22 cellular contexts compared by ENCODE assay signal in genomic region chr16:16139806-16140205, GRCh38.
DNase-seq lines count a peak whose midpoint lies in the region; ATAC-seq, FAIRE-seq and TF ChIP-seq lines count a peak whose summit lies in the region.
"Had no signal": no experiment of that assay in that cellular context is flagged by ENCODE, and none has a peak within 500 bp of the region (broad histone marks: within the 10 kb centered on the region; RNA-seq: fewer than 3 reads in every experiment).

No MANE protein-coding gene starts in this region.

- H3K36me3 Mint-ChIP-seq in activated T-cell treated with anti-CD3 and anti-CD28 coated beads, Interleukin-2, amount 50 U/mL, for 24 hours (ENCODE audit: low read depth), result peaks cover 91% of the 10 kb centered on the region
- H3K36me3 Mint-ChIP-seq in progenitor cell of endocrine pancreas (ENCODE audit: insufficient read depth), result peaks cover 19% of the 10 kb centered on the region

- BruUV-seq in HepG2 (replicated peaks; lab: Mats Ljungman, UMichigan) (no TSS peak), K562 (replicated peaks; lab: Mats Ljungman, UMichigan) (no TSS peak)

- TF ChIP-seq EP300 in HepG2 (IDR thresholded peaks at IDR 0.05; ENCODE audit: low read depth in 2 of 2, low read length in 2 of 2) (no peak), HepG2 (CRISPR knock-in tag; IDR thresholded peaks at IDR 0.05; ENCODE audit: borderline replicate concordance) (no peak), K562 (IDR thresholded peaks at IDR 0.05; ENCODE audit: low read length) (no peak)

- in situ Hi-C loops in HepG2 (cut with HindIII; ENCODE audit: extremely low pct_ligation_motif_present, low pct_unique_long_range_greater_than_20kb), result no loop called here
- in situ Hi-C loops in K562 (cut with MboI), result no loop called here

- H3K4me1 ChIP-seq in HepG2 (ENCODE audit: insufficient read depth, low read length) (no peaks in the 10 kb centered on the region), right lobe of liver (no peaks in the 10 kb centered on the region), K562 (replicated peaks in 1 of 2; ENCODE audit: control insufficient read depth in 2 of 2, insufficient read depth in 2 of 2, low read length in 2 of 2) (no peaks in the 10 kb centered on the region), colonic mucosa (no peaks in the 10 kb centered on the region)

- no peak overlapping the region for H2AFZ ChIP-seq in HepG2 (ENCODE audit: low read length)
- H2AFZ ChIP-seq in K562 (ENCODE audit: low read depth, low read length), result no peak overlapping the region
- H2AFZ ChIP-seq: GM23338 had no signal

- H3K4me2 ChIP-seq in HepG2 (ENCODE audit: low read depth, low read length) (no peak overlapping the region), K562 (ENCODE audit: insufficient read depth, low read length) (no peak overlapping the region)
- H3K4me2 ChIP-seq: GM23338 had no signal

- CTCF ChIA-PET in HepG2 (lab: Yijun Ruan, JAX; ENCODE audit: low intra/inter-chr PET ratio, low total read pairs), result no interaction called here
- CTCF ChIA-PET in K562 (lab: Yijun Ruan, JAX; ENCODE audit: low intra/inter-chr PET ratio), result no interaction called here

- peak overlapping the region; percentile 30 for H3K27ac Mint-ChIP-seq in activated T-cell treated with anti-CD3 and anti-CD28 coated beads, Interleukin-2, amount 50 U/mL, for 24 hours
- peak overlapping the region; percentile 31 for H3K27ac Mint-ChIP-seq in progenitor cell of endocrine pancreas
- H3K27ac Mint-ChIP-seq: B cell; CD8-positive, alpha-beta T cell; GM23338 had no signal

- no peak for TF ChIP-seq CTCF in HepG2 (CRISPR knock-in tag; IDR thresholded peaks at IDR 0.05)
- no peak for TF ChIP-seq CTCF in right lobe of liver (IDR thresholded peaks at IDR 0.05)
- no peak for TF ChIP-seq CTCF in K562 (IDR thresholded peaks at IDR 0.05 in 2 of 3, conservative IDR thresholded peaks at IDR 0.05 in 1 of 3; ENCODE audit: insufficient read depth in 2 of 3, low read depth in 1 of 3, low read length in 3 of 3)
- TF ChIP-seq CTCF in progenitor cell of endocrine pancreas (IDR thresholded peaks at IDR 0.05; ENCODE audit: unreplicated experiment), result no peak
- no peak for TF ChIP-seq CTCF in colonic mucosa (IDR thresholded peaks at IDR 0.05)

- no peak for TF ChIP-seq RAD21 in HepG2 (CRISPR knock-in tag; IDR thresholded peaks at IDR 0.05)
- no peak for TF ChIP-seq RAD21 in K562 (CRISPR knock-in tag; conservative IDR thresholded peaks at IDR 0.05 in 1 of 2, IDR thresholded peaks at IDR 0.05 in 1 of 2)

- DNase-seq in activated T-cell treated with anti-CD3 and anti-CD28 coated beads, Interleukin-2, amount 50 U/mL, for 24 hours, result no peak
- no peak for DNase-seq in activated T-cell treated with anti-CD3 and anti-CD28 coated beads for 4 hours
- no peak for DNase-seq in HepG2 (ENCODE audit: low spot score)
- no peak for DNase-seq in right lobe of liver
- DNase-seq in K562 (ENCODE audit: extremely low read depth in 1 of 4, low spot score in 3 of 4), result no peak
- DNase-seq in progenitor cell of endocrine pancreas (ENCODE audit: low spot score, unreplicated experiment), result no peak
- no peak for DNase-seq in colonic mucosa
- DNase-seq: CD4-positive, CD25-positive, alpha-beta regulatory T cell; CD8-positive, alpha-beta T cell; DMS53; DND-41; H9 had no signal

- TF ChIP-seq POLR2A in HepG2 (IDR thresholded peaks at IDR 0.05; ENCODE audit: insufficient read depth in 1 of 2, low read depth in 2 of 2, low read length in 2 of 2) (no peak), right lobe of liver (IDR thresholded peaks at IDR 0.05) (no peak), K562 (conservative IDR thresholded peaks at IDR 0.05) (no peak)

- H4K20me1 ChIP-seq in HepG2 (ENCODE audit: insufficient read depth, low read length) (peaks cover 3% of the 10 kb centered on the region; the same call in 1 of the 2 replicates), K562 (replicated peaks; ENCODE audit: control insufficient read depth, insufficient read depth, low read length) (no peaks in the 10 kb centered on the region)

- no peaks in the 10 kb centered on the region for H3K9me1 ChIP-seq in K562 (ENCODE audit: control insufficient read depth, insufficient read depth, low read length)

- no peaks in the 10 kb centered on the region for H3K4me1 Mint-ChIP-seq in activated T-cell treated with anti-CD3 and anti-CD28 coated beads, Interleukin-2, amount 50 U/mL, for 24 hours (ENCODE audit: low read depth)
- no peaks in the 10 kb centered on the region for H3K4me1 Mint-ChIP-seq in progenitor cell of endocrine pancreas (ENCODE audit: low read depth)
- H3K4me1 Mint-ChIP-seq: CD4-positive, CD25-positive, alpha-beta regulatory T cell had no signal

- H3K27me3 ChIP-seq in HepG2 (ENCODE audit: control insufficient read depth in 1 of 2, insufficient read depth in 2 of 2, low read length in 2 of 2), result no peaks in the 10 kb centered on the region
- H3K27me3 ChIP-seq in right lobe of liver, result no peaks in the 10 kb centered on the region
- no peaks in the 10 kb centered on the region for H3K27me3 ChIP-seq in K562 (ENCODE audit: control insufficient read depth in 2 of 2, insufficient read depth in 2 of 2, low read length in 2 of 2)
- H3K27me3 ChIP-seq in colonic mucosa, result no peaks in the 10 kb centered on the region
- H3K27me3 ChIP-seq: BLaER1 had no signal

- H3K79me2 ChIP-seq in HepG2 (ENCODE audit: insufficient read depth, low read length) (no peaks in the 10 kb centered on the region), K562 (ENCODE audit: control insufficient read depth, insufficient read depth, low read length) (no peaks in the 10 kb centered on the region)

- H3K36me3 ChIP-seq in HepG2 (replicated peaks in 1 of 2; ENCODE audit: control insufficient read depth in 1 of 2, insufficient read depth in 2 of 2, low read length in 2 of 2), result peaks cover 40 to 71% of the 10 kb centered on the region in 2 experiments
- H3K36me3 ChIP-seq in right lobe of liver, result peaks cover 0 to 3% (median 1%) of the 10 kb centered on the region in 4 donors
- H3K36me3 ChIP-seq in K562 (ENCODE audit: control insufficient read depth, insufficient read depth, low read length), result peaks cover 84% of the 10 kb centered on the region; the same call in 2 of the 3 replicates
- H3K36me3 ChIP-seq in colonic mucosa, result peaks cover 6% of the 10 kb centered on the region

- H3K4me3 Mint-ChIP-seq in activated T-cell treated with anti-CD3 and anti-CD28 coated beads, Interleukin-2, amount 50 U/mL, for 24 hours, result no peak overlapping the region
- no peak overlapping the region for H3K4me3 Mint-ChIP-seq in progenitor cell of endocrine pancreas (ENCODE audit: low read depth)
- H3K4me3 Mint-ChIP-seq: B cell; CD4-positive, CD25-positive, alpha-beta regulatory T cell; CD8-positive, alpha-beta T cell; GM23338; H9 had no signal

- H3K4me3 ChIP-seq in HepG2 (replicated peaks in 1 of 3; ENCODE audit: insufficient read depth in 1 of 3, low read depth in 2 of 3, low read length in 3 of 3), result no peak overlapping the region
- no peak overlapping the region for H3K4me3 ChIP-seq in right lobe of liver
- no peak overlapping the region for H3K4me3 ChIP-seq in K562
- no peak overlapping the region for H3K4me3 ChIP-seq in colonic mucosa
- H3K4me3 ChIP-seq: BLaER1, GM23338 had no signal

- FAIRE-seq in HepG2 (lab: Jason Lieb, UNC) (no peak), K562 (lab: Jason Lieb, UNC) (no peak)
- FAIRE-seq: A204.1, G401.6, GM18507 had no signal

- H3K9me3 Mint-ChIP-seq in activated T-cell treated with anti-CD3 and anti-CD28 coated beads, Interleukin-2, amount 50 U/mL, for 24 hours, result no peaks in the 10 kb centered on the region
- H3K9me3 Mint-ChIP-seq in progenitor cell of endocrine pancreas (ENCODE audit: low read depth), result no peaks in the 10 kb centered on the region
- H3K9me3 Mint-ChIP-seq: CD4-positive, CD25-positive, alpha-beta regulatory T cell; CD8-positive, alpha-beta T cell; GM23338; H9 had no signal

- H3K27ac ChIP-seq in HepG2 (ENCODE audit: extremely low read length, insufficient read depth, low read length) (no peak overlapping the region), right lobe of liver (no peak overlapping the region), K562 (ENCODE audit: extremely low read depth, low read depth, low read length) (no peak overlapping the region), colonic mucosa (no peak overlapping the region)
- H3K27ac ChIP-seq: 22Rv1, BLaER1, C4-2B had no signal

- no peaks in the 10 kb centered on the region for H3K27me3 Mint-ChIP-seq in activated T-cell treated with anti-CD3 and anti-CD28 coated beads, Interleukin-2, amount 50 U/mL, for 24 hours
- no peaks in the 10 kb centered on the region for H3K27me3 Mint-ChIP-seq in progenitor cell of endocrine pancreas
- H3K27me3 Mint-ChIP-seq: B cell; CD4-positive, CD25-positive, alpha-beta regulatory T cell had no signal

- ATAC-seq in HepG2 (no peak), right lobe of liver (no peak), K562 (no peak), GM18502 (IDR thresholded peaks at IDR 0.05; ENCODE audit: poor library complexity, unreplicated experiment) (no peak)
- ATAC-seq: CD8-positive, alpha-beta T cell; GM23338; HCT116 had no signal

- POLR2A ChIA-PET in HepG2 (lab: Yijun Ruan, JAX) (no interaction called here), K562 (lab: Yijun Ruan, JAX) (no interaction called here)

- H3K9me3 ChIP-seq in HepG2 (ENCODE audit: low read length) (no peaks in the 10 kb centered on the region), right lobe of liver (no peaks in the 10 kb centered on the region), K562 (replicated peaks; ENCODE audit: control insufficient read depth, insufficient read depth, low read depth, low read length) (no peaks in the 10 kb centered on the region), colonic mucosa (no peaks in the 10 kb centered on the region)
- H3K9me3 ChIP-seq: BLaER1 had no signal

- H3K9ac ChIP-seq in HepG2 (ENCODE audit: insufficient read depth, low read depth, low read length) (no peak overlapping the region), K562 (ENCODE audit: insufficient read depth in 1 of 2, low read depth in 2 of 2, low read length in 2 of 2) (no peak overlapping the region), colonic mucosa (ENCODE audit: low read depth in 2 of 2, low read length in 2 of 2) (no peak overlapping the region)
- H3K9ac ChIP-seq: BLaER1 had no signal

- intact Hi-C loops in HepG2 (cut with micrococcal nuclease; ENCODE audit: unreplicated experiment), result no loop called here
- intact Hi-C loops in right lobe of liver (cut with DNase I), result no loop called here
- intact Hi-C loops in K562 (cut with micrococcal nuclease), result loop anchor here (5.0 kb wide), 1 partner anchor 42 kb away; no protein-coding TSS in a partner anchor
- intact Hi-C loops in colonic mucosa (cut with DNase I), result no loop called here

- 95% methylated on average over 7 of the region's 7 CpGs for WGBS in HepG2 (ENCODE audit: low lambda C conversion rate)
- WGBS in right lobe of liver (ENCODE audit: insufficient coverage, low coverage, low lambda C conversion rate, missing lambda C conversion rate), result 81% methylated on average over 6 of the region's 7 CpGs
- 83% methylated on average over 7 of the region's 7 CpGs for WGBS in K562 (ENCODE audit: insufficient coverage, low coverage, missing lambda C conversion rate)

TF ChIP-seq in K562, 482 proteins besides CTCF, POLR2A, EP300 and RAD21 (continues in another document):
- TF ChIP-seq ILK (tag; IDR thresholded peaks at IDR 0.05; ENCODE audit: borderline replicate concordance, low read depth) (no peak), CREM (IDR thresholded peaks at IDR 0.05; ENCODE audit: low read depth) (no peak)
